8 cellular contexts compared by ENCODE assay signal in the genomic region with DNA sequence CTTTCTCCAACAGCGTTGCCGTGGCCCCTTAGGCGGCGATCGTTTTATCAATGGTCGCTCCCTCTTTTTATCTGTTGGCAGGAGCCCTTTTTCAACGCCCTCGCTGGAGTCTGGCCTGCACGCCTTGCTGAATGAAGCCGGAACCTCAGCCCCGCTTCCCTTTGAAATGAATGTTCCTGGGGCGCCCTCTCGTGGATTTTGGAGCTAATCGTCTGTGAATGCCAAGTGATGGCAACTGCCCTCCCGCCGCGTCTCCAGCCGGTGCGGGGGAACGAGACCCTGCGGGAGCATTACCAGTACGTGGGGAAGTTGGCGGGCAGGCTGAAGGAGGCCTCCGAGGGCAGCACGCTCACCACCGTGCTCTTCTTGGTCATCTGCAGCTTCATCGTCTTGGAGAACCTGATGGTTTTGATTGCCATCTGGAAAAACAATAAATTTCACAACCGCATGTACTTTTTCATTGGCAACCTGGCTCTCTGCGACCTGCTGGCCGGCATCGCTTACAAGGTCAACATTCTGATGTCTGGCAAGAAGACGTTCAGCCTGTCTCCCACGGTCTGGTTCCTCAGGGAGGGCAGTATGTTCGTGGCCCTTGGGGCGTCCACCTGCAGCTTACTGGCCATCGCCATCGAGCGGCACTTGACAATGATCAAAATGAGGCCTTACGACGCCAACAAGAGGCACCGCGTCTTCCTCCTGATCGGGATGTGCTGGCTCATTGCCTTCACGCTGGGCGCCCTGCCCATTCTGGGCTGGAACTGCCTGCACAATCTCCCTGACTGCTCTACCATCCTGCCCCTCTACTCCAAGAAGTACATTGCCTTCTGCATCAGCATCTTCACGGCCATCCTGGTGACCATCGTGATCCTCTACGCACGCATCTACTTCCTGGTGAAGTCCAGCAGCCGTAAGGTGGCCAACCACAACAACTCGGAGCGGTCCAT. TPM values are rescaled to one million over a fixed set of nuclear protein-coding genes. Genes with fewer than 3 reads are reported as not detected.
DNase-seq lines count a peak whose midpoint lies in the region; ATAC-seq and TF ChIP-seq lines count a peak whose summit lies in the region.

No MANE protein-coding gene starts in this region.

- ATAC-seq in HG02678 (IDR thresholded peaks at IDR 0.05; ENCODE audit: unreplicated experiment) (peak; percentile 66), GM18517 (IDR thresholded peaks at IDR 0.05; ENCODE audit: unreplicated experiment) (no peak)
- ATAC-seq in activated CD4-positive, alpha-beta T cell treated with anti-CD3 and anti-CD28 coated beads for 36 hours = peak; percentile 71

- DNase-seq in DMS114 treated with DMSO at 0.1 percent for 48 hours (lab: John Stamatoyannopoulos, UW; ENCODE audit: unreplicated experiment) = peak; percentile 34
- DNase-seq in NCI-H2227 (lab: John Stamatoyannopoulos, UW; ENCODE audit: unreplicated experiment) = peak; percentile 76
- peak; percentile 92 for DNase-seq in activated CD4-positive, alpha-beta T cell treated with anti-CD3 and anti-CD28 coated beads for 36 hours
- no peak for DNase-seq in chondrocyte (ENCODE audit: low spot score)
- DNase-seq in left kidney (ENCODE audit: low read depth, low spot score) = peak; percentile 96
- peak; percentile 82 for DNase-seq in stimulated activated CD4-positive, alpha-beta T cell treated with anti-CD3 and anti-CD28 coated beads, Interleukin-4, amount 100 ng/mL, for 1 hour

- CTCF ChIA-PET in activated CD4-positive, alpha-beta T cell treated with anti-CD3 and anti-CD28 coated beads for 36 hours (lab: Charles Lee) = interaction anchor here (0.7 to 1.5 kb wide), 15 partner anchors 8 to 854 kb away, joined by 3 to 8 read pairs (median 3); no protein-coding TSS in a partner anchor

- peak; percentile 95 for TF ChIP-seq CTCF in chondrocyte (IDR thresholded peaks at IDR 0.05)

- POLR2A ChIA-PET in activated CD4-positive, alpha-beta T cell treated with anti-CD3 and anti-CD28 coated beads for 36 hours (lab: Charles Lee) = no interaction called here

- no peak overlapping the region for H3K27ac Mint-ChIP-seq in activated CD4-positive, alpha-beta T cell treated with anti-CD3 and anti-CD28 coated beads for 36 hours
- no peak overlapping the region for H3K27ac Mint-ChIP-seq in chondrocyte (ENCODE audit: unreplicated experiment)

- H3K4me1 Mint-ChIP-seq in activated CD4-positive, alpha-beta T cell treated with anti-CD3 and anti-CD28 coated beads for 36 hours = peaks cover 5% of the 10 kb centered on the region
- H3K4me1 Mint-ChIP-seq in chondrocyte (ENCODE audit: low read depth) = peaks cover 25% of the 10 kb centered on the region

- no peak overlapping the region for H3K4me3 Mint-ChIP-seq in activated CD4-positive, alpha-beta T cell treated with anti-CD3 and anti-CD28 coated beads for 36 hours
- peak overlapping the region; percentile 40 for H3K4me3 Mint-ChIP-seq in chondrocyte (ENCODE audit: unreplicated experiment)

- peaks cover 16% of the 10 kb centered on the region for H3K27me3 Mint-ChIP-seq in activated CD4-positive, alpha-beta T cell treated with anti-CD3 and anti-CD28 coated beads for 36 hours
- no peaks in the 10 kb centered on the region for H3K27me3 Mint-ChIP-seq in chondrocyte (ENCODE audit: low read depth)

- intact Hi-C loops in activated CD4-positive, alpha-beta T cell treated with anti-CD3 and anti-CD28 coated beads for 36 hours (cut with DNase I, micrococcal nuclease) = loop anchor here (1.0 to 10.0 kb wide), 7 partner anchors 259 to 1049 kb away; no protein-coding TSS in a partner anchor

- H3K9me3 Mint-ChIP-seq in activated CD4-positive, alpha-beta T cell treated with anti-CD3 and anti-CD28 coated beads for 36 hours (ENCODE audit: low read depth) = no peaks in the 10 kb centered on the region
- no peaks in the 10 kb centered on the region for H3K9me3 Mint-ChIP-seq in chondrocyte (ENCODE audit: low read depth)

- no peaks in the 10 kb centered on the region for H3K36me3 Mint-ChIP-seq in activated CD4-positive, alpha-beta T cell treated with anti-CD3 and anti-CD28 coated beads for 36 hours (ENCODE audit: low read depth)
- H3K36me3 Mint-ChIP-seq in chondrocyte (ENCODE audit: low read depth) = no peaks in the 10 kb centered on the region

RNA-seq across cellular contexts. Expression of a gene that starts 10.0 kb away (rescaled TPM):
- 1 to 10 TPM in 1 of 2 experiments, under 1 TPM in 1; 0.56 to 1.2 TPM for total RNA-seq in activated CD4-positive, alpha-beta T cell treated with anti-CD3 and anti-CD28 coated beads for 36 hours
- total RNA-seq in chondrocyte = 1.6 to 5.2 TPM (median 4.5 TPM) in 3 replicates
